Comparison of ENCODE assay signal across 1 cellular context in the genomic region with DNA sequence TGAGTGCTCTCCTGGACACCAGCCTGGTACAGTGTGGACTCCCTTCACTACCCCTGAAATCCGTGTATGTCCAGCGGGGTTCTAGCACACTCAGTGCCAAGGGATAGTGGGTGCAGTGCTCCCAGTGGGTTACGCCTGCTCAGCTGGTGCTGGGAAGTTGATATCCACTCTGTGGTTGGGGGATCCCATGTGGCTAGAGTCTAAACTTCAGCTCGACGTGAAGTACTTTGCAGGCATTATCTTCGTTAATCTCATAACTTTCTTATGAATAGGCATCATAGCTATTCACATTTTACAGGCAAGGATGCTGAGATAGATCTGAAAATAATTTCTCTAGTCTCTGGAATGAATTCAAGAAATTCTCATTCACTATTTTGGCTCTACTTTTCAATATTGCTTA.
TF ChIP-seq lines count a peak whose summit lies in the region.

No MANE protein-coding gene starts in this region.

TF ChIP-seq in SK-N-SH, 30 proteins besides CTCF, POLR2A, EP300 and RAD21 (continued from another document):
- TF ChIP-seq ZBTB33 (IDR thresholded peaks at IDR 0.05; ENCODE audit: borderline replicate concordance, low read depth) (no peak), JUND (IDR thresholded peaks at IDR 0.05) (peak; percentile 36; the same call in 1 of the 2 replicates), TCF12 (IDR thresholded peaks at IDR 0.05) (peak; percentile 54; the same call in 1 of the 2 replicates), TEAD4 (IDR thresholded peaks at IDR 0.05; ENCODE audit: borderline replicate concordance, insufficient read depth) (0 out of 2 replicates have a peak, but pooled peaks have one; percentile 19), PBX3 (IDR thresholded peaks at IDR 0.05) (peak; percentile 38; the same call in 1 of the 2 replicates), USF2 (IDR thresholded peaks at IDR 0.05; ENCODE audit: borderline replicate concordance, low read depth, low read length) (no peak), NRF1 (IDR thresholded peaks at IDR 0.05; ENCODE audit: low read depth, low read length) (no peak)
